Comparison of ENCODE assay signal across 1 cellular context in the genomic region with DNA sequence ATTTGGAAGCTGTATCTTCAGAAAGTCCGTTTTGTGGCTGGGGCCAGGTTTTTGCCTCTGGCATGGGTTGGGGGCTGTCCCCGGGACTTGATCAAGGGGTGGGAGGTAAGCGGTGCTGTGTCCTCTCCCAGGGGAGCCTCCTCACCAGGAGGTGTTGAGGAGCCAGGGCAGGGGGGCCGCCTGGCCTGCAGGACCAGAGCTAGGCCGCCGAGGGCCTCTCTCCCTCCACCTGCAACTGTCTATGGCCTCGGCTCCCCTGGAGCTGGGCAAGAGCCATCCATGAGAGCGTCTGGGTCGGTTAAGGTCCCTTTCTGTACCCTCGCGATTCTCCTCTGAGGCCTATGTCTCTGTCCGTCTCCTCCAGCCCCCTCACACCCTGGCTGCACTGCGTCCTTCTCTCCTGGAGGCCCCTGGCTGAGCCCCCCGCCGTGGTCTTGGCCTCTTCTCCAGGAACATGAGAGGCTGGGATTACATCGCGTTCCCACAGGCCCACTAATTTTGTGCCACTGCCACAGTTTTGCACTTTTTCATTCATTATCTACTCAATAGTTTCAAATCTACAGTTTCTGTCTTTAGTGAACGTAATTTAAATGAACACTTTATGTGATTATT.
TF ChIP-seq lines count a peak whose summit lies in the region.

No MANE protein-coding gene starts in this region.

TF ChIP-seq in K562, 482 proteins besides CTCF, POLR2A, EP300 and RAD21 (continued from another document and continues in another):
- TF ChIP-seq, protein P1, sequence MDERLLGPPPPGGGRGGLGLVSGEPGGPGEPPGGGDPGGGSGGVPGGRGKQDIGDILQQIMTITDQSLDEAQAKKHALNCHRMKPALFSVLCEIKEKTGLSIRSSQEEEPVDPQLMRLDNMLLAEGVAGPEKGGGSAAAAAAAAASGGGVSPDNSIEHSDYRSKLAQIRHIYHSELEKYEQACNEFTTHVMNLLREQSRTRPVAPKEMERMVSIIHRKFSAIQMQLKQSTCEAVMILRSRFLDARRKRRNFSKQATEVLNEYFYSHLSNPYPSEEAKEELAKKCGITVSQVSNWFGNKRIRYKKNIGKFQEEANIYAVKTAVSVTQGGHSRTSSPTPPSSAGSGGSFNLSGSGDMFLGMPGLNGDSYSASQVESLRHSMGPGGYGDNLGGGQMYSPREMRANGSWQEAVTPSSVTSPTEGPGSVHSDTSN (CRISPR knock-in tag; IDR thresholded peaks at IDR 0.05; ENCODE audit: low read depth) = no peak
- TF ChIP-seq, protein P1 (tag; conservative IDR thresholded peaks at IDR 0.05; ENCODE audit: low read depth) = no peak
- TF ChIP-seq, protein P2, sequence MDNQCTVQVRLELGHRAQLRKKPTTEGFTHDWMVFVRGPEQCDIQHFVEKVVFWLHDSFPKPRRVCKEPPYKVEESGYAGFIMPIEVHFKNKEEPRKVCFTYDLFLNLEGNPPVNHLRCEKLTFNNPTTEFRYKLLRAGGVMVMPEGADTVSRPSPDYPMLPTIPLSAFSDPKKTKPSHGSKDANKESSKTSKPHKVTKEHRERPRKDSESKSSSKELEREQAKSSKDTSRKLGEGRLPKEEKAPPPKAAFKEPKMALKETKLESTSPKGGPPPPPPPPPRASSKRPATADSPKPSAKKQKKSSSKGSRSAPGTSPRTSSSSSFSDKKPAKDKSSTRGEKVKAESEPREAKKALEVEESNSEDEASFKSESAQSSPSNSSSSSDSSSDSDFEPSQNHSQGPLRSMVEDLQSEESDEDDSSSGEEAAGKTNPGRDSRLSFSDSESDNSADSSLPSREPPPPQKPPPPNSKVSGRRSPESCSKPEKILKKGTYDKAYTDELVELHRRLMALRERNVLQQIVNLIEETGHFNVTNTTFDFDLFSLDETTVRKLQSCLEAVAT (IDR thresholded peaks at IDR 0.05) = peak in 1 of 2 experiments; percentile 12; a peak in 2 of 4 replicates
- TF ChIP-seq CAMTA2 (CRISPR knock-in tag; conservative IDR thresholded peaks at IDR 0.05) (no peak), SUPT5H (IDR thresholded peaks at IDR 0.05) (no peak), NR2C2 (CRISPR knock-in tag; IDR thresholded peaks at IDR 0.05) (no peak), NR2C2 (tag; IDR thresholded peaks at IDR 0.05) (peak; percentile 4; the same call in 1 of the 2 replicates), RBBP5 (IDR thresholded peaks at IDR 0.05; ENCODE audit: borderline replicate concordance, insufficient read depth, low read length, poor library complexity, severe bottlenecking) (peak; percentile 56), ZEB2 (IDR thresholded peaks at IDR 0.05) (no peak), TOE1 (IDR thresholded peaks at IDR 0.05; ENCODE audit: borderline replicate concordance) (no peak), TOE1 (CRISPR knock-in tag; IDR thresholded peaks at IDR 0.05; ENCODE audit: borderline replicate concordance, low read depth) (no peak), TCF7 (IDR thresholded peaks at IDR 0.05; ENCODE audit: borderline replicate concordance) (no peak), BRD4 (IDR thresholded peaks at IDR 0.05) (no peak; the same call in 1 of the 2 replicates), POLR3G (IDR thresholded peaks at IDR 0.05; ENCODE audit: extremely low read depth, insufficient read length, insufficient replicate concordance) (no peak), HDAC6 (IDR thresholded peaks at IDR 0.05; ENCODE audit: low read depth, low read length) (no peak), SETDB1 (IDR thresholded peaks at IDR 0.05; ENCODE audit: low read length) (no peak), TAF7 (tag; IDR thresholded peaks at IDR 0.05) (no peak), ETV1 (tag; conservative IDR thresholded peaks at IDR 0.05; ENCODE audit: low read depth) (no peak), NR2C1 (IDR thresholded peaks at IDR 0.05) (no peak), NR2C1 (tag; IDR thresholded peaks at IDR 0.05) (no peak), CREB1 (IDR thresholded peaks at IDR 0.05) (no peak), CREB1 (CRISPR knock-in tag; IDR thresholded peaks at IDR 0.05) (0 out of 2 replicates have a peak, but pooled peaks have one; percentile 10), PHF8 (IDR thresholded peaks at IDR 0.05; ENCODE audit: borderline replicate concordance, low read length) (peak; percentile 15; the same call in 1 of the 2 replicates), SMARCC2 (IDR thresholded peaks at IDR 0.05; ENCODE audit: low read depth) (no peak), ZNF184 (CRISPR knock-in tag; IDR thresholded peaks at IDR 0.05) (no peak), ZC3H8 (IDR thresholded peaks at IDR 0.05) (no peak), POLR2B (IDR thresholded peaks at IDR 0.05; ENCODE audit: low read depth, partially characterized antibody) (peak; percentile 10), ZC3H4 (CRISPR knock-in tag; IDR thresholded peaks at IDR 0.05; ENCODE audit: borderline replicate concordance) (peak; percentile 66; the same call in 1 of the 2 replicates)
- TF ChIP-seq, protein P3, sequence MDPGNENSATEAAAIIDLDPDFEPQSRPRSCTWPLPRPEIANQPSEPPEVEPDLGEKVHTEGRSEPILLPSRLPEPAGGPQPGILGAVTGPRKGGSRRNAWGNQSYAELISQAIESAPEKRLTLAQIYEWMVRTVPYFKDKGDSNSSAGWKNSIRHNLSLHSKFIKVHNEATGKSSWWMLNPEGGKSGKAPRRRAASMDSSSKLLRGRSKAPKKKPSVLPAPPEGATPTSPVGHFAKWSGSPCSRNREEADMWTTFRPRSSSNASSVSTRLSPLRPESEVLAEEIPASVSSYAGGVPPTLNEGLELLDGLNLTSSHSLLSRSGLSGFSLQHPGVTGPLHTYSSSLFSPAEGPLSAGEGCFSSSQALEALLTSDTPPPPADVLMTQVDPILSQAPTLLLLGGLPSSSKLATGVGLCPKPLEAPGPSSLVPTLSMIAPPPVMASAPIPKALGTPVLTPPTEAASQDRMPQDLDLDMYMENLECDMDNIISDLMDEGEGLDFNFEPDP (CRISPR knock-in tag; IDR thresholded peaks at IDR 0.05) = no peak
- TF ChIP-seq, protein P4, sequence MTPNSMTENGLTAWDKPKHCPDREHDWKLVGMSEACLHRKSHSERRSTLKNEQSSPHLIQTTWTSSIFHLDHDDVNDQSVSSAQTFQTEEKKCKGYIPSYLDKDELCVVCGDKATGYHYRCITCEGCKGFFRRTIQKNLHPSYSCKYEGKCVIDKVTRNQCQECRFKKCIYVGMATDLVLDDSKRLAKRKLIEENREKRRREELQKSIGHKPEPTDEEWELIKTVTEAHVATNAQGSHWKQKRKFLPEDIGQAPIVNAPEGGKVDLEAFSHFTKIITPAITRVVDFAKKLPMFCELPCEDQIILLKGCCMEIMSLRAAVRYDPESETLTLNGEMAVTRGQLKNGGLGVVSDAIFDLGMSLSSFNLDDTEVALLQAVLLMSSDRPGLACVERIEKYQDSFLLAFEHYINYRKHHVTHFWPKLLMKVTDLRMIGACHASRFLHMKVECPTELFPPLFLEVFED (CRISPR knock-in tag; conservative IDR thresholded peaks at IDR 0.05) = no peak
- TF ChIP-seq, protein P5, sequence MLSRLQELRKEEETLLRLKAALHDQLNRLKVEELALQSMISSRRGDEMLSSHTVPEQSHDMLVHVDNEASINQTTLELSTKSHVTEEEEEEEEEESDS (CRISPR knock-in tag; IDR thresholded peaks at IDR 0.05) = no peak
- TF ChIP-seq, protein P6, sequence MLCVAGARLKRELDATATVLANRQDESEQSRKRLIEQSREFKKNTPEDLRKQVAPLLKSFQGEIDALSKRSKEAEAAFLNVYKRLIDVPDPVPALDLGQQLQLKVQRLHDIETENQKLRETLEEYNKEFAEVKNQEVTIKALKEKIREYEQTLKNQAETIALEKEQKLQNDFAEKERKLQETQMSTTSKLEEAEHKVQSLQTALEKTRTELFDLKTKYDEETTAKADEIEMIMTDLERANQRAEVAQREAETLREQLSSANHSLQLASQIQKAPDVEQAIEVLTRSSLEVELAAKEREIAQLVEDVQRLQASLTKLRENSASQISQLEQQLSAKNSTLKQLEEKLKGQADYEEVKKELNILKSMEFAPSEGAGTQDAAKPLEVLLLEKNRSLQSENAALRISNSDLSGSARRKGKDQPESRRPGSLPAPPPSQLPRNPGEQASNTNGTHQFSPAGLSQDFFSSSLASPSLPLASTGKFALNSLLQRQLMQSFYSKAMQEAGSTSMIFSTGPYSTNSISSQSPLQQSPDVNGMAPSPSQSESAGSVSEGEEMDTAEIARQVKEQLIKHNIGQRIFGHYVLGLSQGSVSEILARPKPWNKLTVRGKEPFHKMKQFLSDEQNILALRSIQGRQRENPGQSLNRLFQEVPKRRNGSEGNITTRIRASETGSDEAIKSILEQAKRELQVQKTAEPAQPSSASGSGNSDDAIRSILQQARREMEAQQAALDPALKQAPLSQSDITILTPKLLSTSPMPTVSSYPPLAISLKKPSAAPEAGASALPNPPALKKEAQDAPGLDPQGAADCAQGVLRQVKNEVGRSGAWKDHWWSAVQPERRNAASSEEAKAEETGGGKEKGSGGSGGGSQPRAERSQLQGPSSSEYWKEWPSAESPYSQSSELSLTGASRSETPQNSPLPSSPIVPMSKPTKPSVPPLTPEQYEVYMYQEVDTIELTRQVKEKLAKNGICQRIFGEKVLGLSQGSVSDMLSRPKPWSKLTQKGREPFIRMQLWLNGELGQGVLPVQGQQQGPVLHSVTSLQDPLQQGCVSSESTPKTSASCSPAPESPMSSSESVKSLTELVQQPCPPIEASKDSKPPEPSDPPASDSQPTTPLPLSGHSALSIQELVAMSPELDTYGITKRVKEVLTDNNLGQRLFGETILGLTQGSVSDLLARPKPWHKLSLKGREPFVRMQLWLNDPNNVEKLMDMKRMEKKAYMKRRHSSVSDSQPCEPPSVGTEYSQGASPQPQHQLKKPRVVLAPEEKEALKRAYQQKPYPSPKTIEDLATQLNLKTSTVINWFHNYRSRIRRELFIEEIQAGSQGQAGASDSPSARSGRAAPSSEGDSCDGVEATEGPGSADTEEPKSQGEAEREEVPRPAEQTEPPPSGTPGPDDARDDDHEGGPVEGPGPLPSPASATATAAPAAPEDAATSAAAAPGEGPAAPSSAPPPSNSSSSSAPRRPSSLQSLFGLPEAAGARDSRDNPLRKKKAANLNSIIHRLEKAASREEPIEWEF (CRISPR knock-in tag; IDR thresholded peaks at IDR 0.05) = 0 out of 2 replicates have a peak, but pooled peaks have one; percentile 23
- TF ChIP-seq, protein P7, sequence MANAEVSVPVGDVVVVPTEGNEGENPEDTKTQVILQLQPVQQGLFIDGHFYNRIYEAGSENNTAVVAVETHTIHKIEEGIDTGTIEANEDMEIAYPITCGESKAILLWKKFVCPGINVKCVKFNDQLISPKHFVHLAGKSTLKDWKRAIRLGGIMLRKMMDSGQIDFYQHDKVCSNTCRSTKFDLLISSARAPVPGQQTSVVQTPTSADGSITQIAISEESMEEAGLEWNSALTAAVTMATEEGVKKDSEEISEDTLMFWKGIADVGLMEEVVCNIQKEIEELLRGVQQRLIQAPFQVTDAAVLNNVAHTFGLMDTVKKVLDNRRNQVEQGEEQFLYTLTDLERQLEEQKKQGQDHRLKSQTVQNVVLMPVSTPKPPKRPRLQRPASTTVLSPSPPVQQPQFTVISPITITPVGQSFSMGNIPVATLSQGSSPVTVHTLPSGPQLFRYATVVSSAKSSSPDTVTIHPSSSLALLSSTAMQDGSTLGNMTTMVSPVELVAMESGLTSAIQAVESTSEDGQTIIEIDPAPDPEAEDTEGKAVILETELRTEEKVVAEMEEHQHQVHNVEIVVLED (CRISPR knock-in tag; IDR thresholded peaks at IDR 0.05) = no peak
- TF ChIP-seq, protein P8, sequence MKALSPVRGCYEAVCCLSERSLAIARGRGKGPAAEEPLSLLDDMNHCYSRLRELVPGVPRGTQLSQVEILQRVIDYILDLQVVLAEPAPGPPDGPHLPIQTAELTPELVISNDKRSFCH (CRISPR knock-in tag; IDR thresholded peaks at IDR 0.05) = no peak
- TF ChIP-seq, protein P8 (tag; IDR thresholded peaks at IDR 0.05) = no peak
- TF ChIP-seq, protein P9, sequence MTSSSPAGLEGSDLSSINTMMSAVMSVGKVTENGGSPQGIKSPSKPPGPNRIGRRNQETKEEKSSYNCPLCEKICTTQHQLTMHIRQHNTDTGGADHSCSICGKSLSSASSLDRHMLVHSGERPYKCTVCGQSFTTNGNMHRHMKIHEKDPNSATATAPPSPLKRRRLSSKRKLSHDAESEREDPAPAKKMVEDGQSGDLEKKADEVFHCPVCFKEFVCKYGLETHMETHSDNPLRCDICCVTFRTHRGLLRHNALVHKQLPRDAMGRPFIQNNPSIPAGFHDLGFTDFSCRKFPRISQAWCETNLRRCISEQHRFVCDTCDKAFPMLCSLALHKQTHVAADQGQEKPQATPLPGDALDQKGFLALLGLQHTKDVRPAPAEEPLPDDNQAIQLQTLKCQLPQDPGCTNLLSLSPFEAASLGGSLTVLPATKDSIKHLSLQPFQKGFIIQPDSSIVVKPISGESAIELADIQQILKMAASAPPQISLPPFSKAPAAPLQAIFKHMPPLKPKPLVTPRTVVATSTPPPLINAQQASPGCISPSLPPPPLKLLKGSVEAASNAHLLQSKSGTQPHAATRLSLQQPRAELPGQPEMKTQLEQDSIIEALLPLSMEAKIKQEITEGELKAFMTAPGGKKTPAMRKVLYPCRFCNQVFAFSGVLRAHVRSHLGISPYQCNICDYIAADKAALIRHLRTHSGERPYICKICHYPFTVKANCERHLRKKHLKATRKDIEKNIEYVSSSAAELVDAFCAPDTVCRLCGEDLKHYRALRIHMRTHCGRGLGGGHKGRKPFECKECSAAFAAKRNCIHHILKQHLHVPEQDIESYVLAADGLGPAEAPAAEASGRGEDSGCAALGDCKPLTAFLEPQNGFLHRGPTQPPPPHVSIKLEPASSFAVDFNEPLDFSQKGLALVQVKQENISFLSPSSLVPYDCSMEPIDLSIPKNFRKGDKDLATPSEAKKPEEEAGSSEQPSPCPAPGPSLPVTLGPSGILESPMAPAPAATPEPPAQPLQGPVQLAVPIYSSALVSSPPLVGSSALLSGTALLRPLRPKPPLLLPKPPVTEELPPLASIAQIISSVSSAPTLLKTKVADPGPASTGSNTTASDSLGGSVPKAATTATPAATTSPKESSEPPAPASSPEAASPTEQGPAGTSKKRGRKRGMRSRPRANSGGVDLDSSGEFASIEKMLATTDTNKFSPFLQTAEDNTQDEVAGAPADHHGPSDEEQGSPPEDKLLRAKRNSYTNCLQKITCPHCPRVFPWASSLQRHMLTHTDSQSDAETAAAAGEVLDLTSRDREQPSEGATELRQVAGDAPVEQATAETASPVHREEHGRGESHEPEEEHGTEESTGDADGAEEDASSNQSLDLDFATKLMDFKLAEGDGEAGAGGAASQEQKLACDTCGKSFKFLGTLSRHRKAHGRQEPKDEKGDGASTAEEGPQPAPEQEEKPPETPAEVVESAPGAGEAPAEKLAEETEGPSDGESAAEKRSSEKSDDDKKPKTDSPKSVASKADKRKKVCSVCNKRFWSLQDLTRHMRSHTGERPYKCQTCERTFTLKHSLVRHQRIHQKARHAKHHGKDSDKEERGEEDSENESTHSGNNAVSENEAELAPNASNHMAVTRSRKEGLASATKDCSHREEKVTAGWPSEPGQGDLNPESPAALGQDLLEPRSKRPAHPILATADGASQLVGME (CRISPR knock-in tag; IDR thresholded peaks at IDR 0.05) = no peak
